In genomic region chr6:44868905-44869304, GRCh38 we compare ENCODE assay signal across 16 cellular contexts.
DNase-seq lines count a peak whose midpoint lies in the region; ATAC-seq, FAIRE-seq and TF ChIP-seq lines count a peak whose summit lies in the region.
"Had no signal": no experiment of that assay in that cellular context is flagged by ENCODE, and none has a peak within 500 bp of the region (broad histone marks: within the 10 kb centered on the region; RNA-seq: fewer than 3 reads in every experiment).

No MANE protein-coding gene starts in this region.

- H3K27ac Mint-ChIP-seq in activated naive CD8-positive, alpha-beta T cell = peak overlapping the region; percentile 25
- H3K27ac Mint-ChIP-seq: neural progenitor cell had no signal

- ATAC-seq in GM18858 (IDR thresholded peaks at IDR 0.05; ENCODE audit: unreplicated experiment) (peak; percentile 5), GM21360 (IDR thresholded peaks at IDR 0.05; ENCODE audit: unreplicated experiment) (peak; percentile 9), HG02970 (IDR thresholded peaks at IDR 0.05; ENCODE audit: low FRiP score, unreplicated experiment) (peak; percentile 8)
- ATAC-seq: left lobe of liver, Right ventricle myocardium inferior had no signal

- no peaks in the 10 kb centered on the region for H3K27me3 ChIP-seq in dorsolateral prefrontal cortex
- H3K27me3 ChIP-seq: BLaER1 treated with 17β-estradiol and CSF1 and Interleukin-3, amounts not matched to agents 10 nM and 100 nM; neural progenitor cell; spleen had no signal

- DNase-seq in NCI-H1694 (lab: John Stamatoyannopoulos, UW) (no peak), posterior vena cava (ENCODE audit: low spot score) (no peak), dorsolateral prefrontal cortex (no peak), HTR-8/SVneo (ENCODE audit: insufficient read length, low spot score) (no peak)
- DNase-seq: NCI-H1092 treated with DMSO at 0.1 percent for 48 hours, NCI-H526 treated with DMSO at 0.1 percent for 48 hours, spleen had no signal

- H3K4me1 Mint-ChIP-seq in activated naive CD8-positive, alpha-beta T cell (ENCODE audit: low read depth) = peaks cover 29% of the 10 kb centered on the region
- H3K4me1 Mint-ChIP-seq: neural progenitor cell had no signal

- H3K36me3 Mint-ChIP-seq in activated naive CD8-positive, alpha-beta T cell = peaks cover 31% of the 10 kb centered on the region

- no peak overlapping the region for H3K27ac ChIP-seq in dorsolateral prefrontal cortex
- H3K27ac ChIP-seq: BLaER1 treated with 17β-estradiol and CSF1 and Interleukin-3, amounts not matched to agents 10 nM and 100 nM; neural progenitor cell; spleen had no signal

- no peak for TF ChIP-seq CTCF in dorsolateral prefrontal cortex (IDR thresholded peaks at IDR 0.05 in 54 of 56, conservative IDR thresholded peaks at IDR 0.05 in 2 of 56; ENCODE audit: low read depth in 1 of 56, partially characterized antibody in 56 of 56)

- no peaks in the 10 kb centered on the region for H3K9me3 Mint-ChIP-seq in activated naive CD8-positive, alpha-beta T cell (ENCODE audit: low read depth)

- intact Hi-C loops in posterior vena cava (cut with DNase I) (no loop called here), dorsolateral prefrontal cortex (cut with DNase I) (no loop called here)

- no peak overlapping the region for H3K4me3 Mint-ChIP-seq in activated naive CD8-positive, alpha-beta T cell
- H3K4me3 Mint-ChIP-seq: activated T-helper 1 cell treated with anti-CD3 and anti-CD28 coated beads, Interleukin-12 subunit alpha, Interleukin-12 subunit beta, Interleukin-2, Interleukin-4 antibody, amounts not matched to agents 30 ng/mL and 10 ng/mL and 1 ng/mL, durations not matched to agents 14 hours and 24 hours and 36 hours; neural progenitor cell had no signal

- no peak for FAIRE-seq in HTR-8/SVneo (lab: Jason Lieb, UNC)

- H3K4me3 ChIP-seq in dorsolateral prefrontal cortex = no peak overlapping the region
- H3K4me3 ChIP-seq: BLaER1 treated with 17β-estradiol and CSF1 and Interleukin-3, amounts not matched to agents 10 nM and 100 nM; neural progenitor cell; spleen had no signal

- H3K27me3 Mint-ChIP-seq in activated naive CD8-positive, alpha-beta T cell = no peaks in the 10 kb centered on the region
